Comparison of ENCODE assay signal across 9 cellular contexts in the genomic region with DNA sequence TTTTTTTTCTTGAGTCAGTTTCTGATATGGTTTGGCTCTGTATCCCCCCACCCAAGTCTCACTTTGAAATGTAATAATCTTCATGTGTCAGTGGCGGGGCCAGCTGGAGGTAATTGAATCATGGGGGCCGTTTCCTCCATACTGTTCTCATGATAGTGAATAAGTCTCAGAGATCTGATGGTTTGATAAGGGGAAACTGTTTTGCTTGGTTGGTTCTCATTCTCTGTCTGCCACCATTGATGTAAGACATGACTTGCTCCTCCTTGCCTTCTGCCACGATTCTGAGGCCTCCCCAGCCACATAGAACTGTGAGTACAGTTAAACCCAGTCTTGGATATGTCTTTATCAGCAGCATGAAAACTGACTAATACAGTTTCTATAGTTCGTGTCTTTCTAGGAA. TPM values are rescaled to one million over a fixed set of nuclear protein-coding genes. Genes with fewer than 3 reads are reported as not detected.
DNase-seq lines count a peak whose midpoint lies in the region; ATAC-seq and TF ChIP-seq lines count a peak whose summit lies in the region.
"Had no signal": no experiment of that assay in that cellular context is flagged by ENCODE, and none has a peak within 500 bp of the region (broad histone marks: within the 10 kb centered on the region; RNA-seq: fewer than 3 reads in every experiment).

No MANE protein-coding gene starts in this region.

- no peak overlapping the region for H3K4me3 ChIP-seq in left lung

- POLR2A ChIA-PET in activated CD4-positive, alpha-beta T cell treated with anti-CD3 and anti-CD28 coated beads for 36 hours (lab: Charles Lee): interaction anchor here (1.0 to 1.4 kb wide), 2 partner anchors 41 to 52 kb away, joined by 3 read pairs; no protein-coding TSS in a partner anchor

- H3K27me3 ChIP-seq in left lung: no peaks in the 10 kb centered on the region

- peak; percentile 86 for DNase-seq in activated CD4-positive, alpha-beta T cell treated with anti-CD3 and anti-CD28 coated beads for 36 hours
- DNase-seq in central memory CD4-positive, alpha-beta T cell: peak; percentile 25
- DNase-seq in stimulated activated CD8-positive, alpha-beta memory T cell treated with anti-CD3 and anti-CD28 coated beads, Interleukin-12 subunit alpha, Interleukin-12 subunit beta, amount 100 ng/mL, for 1 hour (ENCODE audit: low read depth): peak; percentile 25
- DNase-seq in NCI-H146 (lab: John Stamatoyannopoulos, UW) (no peak), NCI-H2081 (lab: John Stamatoyannopoulos, UW) (no peak), left lung (no peak)

- TF ChIP-seq CTCF in left lung (IDR thresholded peaks at IDR 0.05): no peak

- no peaks in the 10 kb centered on the region for H3K27me3 Mint-ChIP-seq in activated CD4-positive, alpha-beta T cell treated with anti-CD3 and anti-CD28 coated beads for 36 hours
- H3K27me3 Mint-ChIP-seq: type B pancreatic cell had no signal

- H3K4me1 ChIP-seq in left lung: peaks cover 0 to 91% of the 10 kb centered on the region in 2 donors

- no peaks in the 10 kb centered on the region for H3K36me3 ChIP-seq in left lung

- no peaks in the 10 kb centered on the region for H3K9me3 Mint-ChIP-seq in activated CD4-positive, alpha-beta T cell treated with anti-CD3 and anti-CD28 coated beads for 36 hours (ENCODE audit: low read depth)
- H3K9me3 Mint-ChIP-seq: type B pancreatic cell had no signal

- H3K27ac Mint-ChIP-seq in activated CD4-positive, alpha-beta T cell treated with anti-CD3 and anti-CD28 coated beads for 36 hours: peak overlapping the region; percentile 85
- H3K27ac Mint-ChIP-seq: type B pancreatic cell had no signal

- intact Hi-C loops in activated CD4-positive, alpha-beta T cell treated with anti-CD3 and anti-CD28 coated beads for 36 hours (cut with DNase I, micrococcal nuclease): loop anchor here (1.0 to 5.0 kb wide), 13 partner anchors 15 to 297 kb away; no protein-coding TSS in a partner anchor
- intact Hi-C loops in left lung (cut with DNase I): no loop called here

- H3K4me3 Mint-ChIP-seq in activated CD4-positive, alpha-beta T cell treated with anti-CD3 and anti-CD28 coated beads for 36 hours: peak overlapping the region; percentile 56
- H3K4me3 Mint-ChIP-seq: type B pancreatic cell had no signal

- CTCF ChIA-PET in activated CD4-positive, alpha-beta T cell treated with anti-CD3 and anti-CD28 coated beads for 36 hours (lab: Charles Lee): interaction anchor here (0.8 to 1.5 kb wide), 6 partner anchors 15 to 808 kb away, joined by 3 to 5 read pairs (median 4); a partner anchor contains a TSS

- peak; percentile 33 for ATAC-seq in HG03175 (IDR thresholded peaks at IDR 0.05; ENCODE audit: unreplicated experiment)
- peak; percentile 90 for ATAC-seq in activated CD4-positive, alpha-beta T cell treated with anti-CD3 and anti-CD28 coated beads for 36 hours
- ATAC-seq in HG03196 (IDR thresholded peaks at IDR 0.05; ENCODE audit: unreplicated experiment): no peak
- ATAC-seq in left lung: no peak

- no peak overlapping the region for H3K27ac ChIP-seq in left lung

- peaks cover 84% of the 10 kb centered on the region for H3K4me1 Mint-ChIP-seq in activated CD4-positive, alpha-beta T cell treated with anti-CD3 and anti-CD28 coated beads for 36 hours

- H3K36me3 Mint-ChIP-seq in activated CD4-positive, alpha-beta T cell treated with anti-CD3 and anti-CD28 coated beads for 36 hours (ENCODE audit: low read depth): peaks cover 29% of the 10 kb centered on the region

- H3K9me3 ChIP-seq in left lung: no peaks in the 10 kb centered on the region

RNA-seq across cellular contexts. Expression of a gene that starts 42.9 kb away (rescaled TPM):
- total RNA-seq in activated CD4-positive, alpha-beta T cell treated with anti-CD3 and anti-CD28 coated beads for 36 hours: 100 to 1,000 TPM; 127 to 147 TPM
- total RNA-seq in left lung: 100 to 1,000 TPM; 185 to 245 TPM

Comparison
In these comparisons a context has a peak if more than half of its experiments do, and no peak if none do; other contexts are left out.
1. ATAC-seq: peak in HG03175 (single experiment) and activated CD4-positive, alpha-beta T cell treated with anti-CD3 and anti-CD28 coated beads for 36 hours (single experiment); none in HG03196 (single experiment) and left lung (single experiment).
2. DNase-seq: peak in activated CD4-positive, alpha-beta T cell treated with anti-CD3 and anti-CD28 coated beads for 36 hours (single experiment), central memory CD4-positive, alpha-beta T cell (single experiment) and stimulated activated CD8-positive, alpha-beta memory T cell treated with anti-CD3 and anti-CD28 coated beads, Interleukin-12 subunit alpha, Interleukin-12 subunit beta, amount 100 ng/mL, for 1 hour (single experiment); none in NCI-H146 (single experiment), NCI-H2081 (0 of 2) and left lung (0 of 2).
3. intact Hi-C loops: an anchor here in activated CD4-positive, alpha-beta T cell treated with anti-CD3 and anti-CD28 coated beads for 36 hours (1.0 to 5.0 kb wide); none called in left lung.